In genomic region chr6:15621203-15622044, GRCh38 we compare ENCODE assay signal across 8 cellular contexts. TPM values are rescaled to one million over a fixed set of nuclear protein-coding genes. Genes with fewer than 3 reads are reported as not detected.
DNase-seq lines count a peak whose midpoint lies in the region; ATAC-seq and TF ChIP-seq lines count a peak whose summit lies in the region.

No MANE protein-coding gene starts in this region.

- H3K4me1 ChIP-seq in transverse colon = peaks cover 0 to 29% (median 6%) of the 10 kb centered on the region in 4 donors

- TF ChIP-seq CTCF in brain microvascular endothelial cell (IDR thresholded peaks at IDR 0.05; ENCODE audit: low read depth, low read length, missing control alignments) (no peak), transverse colon (IDR thresholded peaks at IDR 0.05) (no peak)

- peak; percentile 90 for ATAC-seq in GM18870 (IDR thresholded peaks at IDR 0.05; ENCODE audit: unreplicated experiment)
- ATAC-seq in HG02588 (IDR thresholded peaks at IDR 0.05; ENCODE audit: unreplicated experiment) = peak; percentile 97
- peak; percentile 72 for ATAC-seq in left lobe of liver

- TF ChIP-seq POLR2A in transverse colon (IDR thresholded peaks at IDR 0.05) = no peak

- peak; percentile 65 for DNase-seq in NCI-H2171 (lab: John Stamatoyannopoulos, UW)
- peak; percentile 11 for DNase-seq in brain microvascular endothelial cell
- no peak for DNase-seq in left lobe of liver (ENCODE audit: low spot score)
- peak; percentile 20 for DNase-seq in transverse colon
- DNase-seq in NCI-H226 = no peak
- DNase-seq in COLO829 (ENCODE audit: low spot score) = no peak

- H3K27ac ChIP-seq in brain microvascular endothelial cell (no peak overlapping the region), transverse colon (peak overlapping the region in 2 of 4 donors; percentile 14 to 37)

- H3K27me3 ChIP-seq in brain microvascular endothelial cell (replicated peaks) (no peaks in the 10 kb centered on the region), transverse colon (no peaks in the 10 kb centered on the region)

- intact Hi-C loops in transverse colon (cut with DNase I; ENCODE audit: low total_unique reads) = loop anchor here (10.0 kb wide), 1 partner anchor 117 kb away; no protein-coding TSS in a partner anchor

- TF ChIP-seq EP300 in transverse colon (IDR thresholded peaks at IDR 0.05; ENCODE audit: low read depth) = no peak

- H3K4me3 ChIP-seq in brain microvascular endothelial cell (ENCODE audit: low read depth, low read length) (no peak overlapping the region), transverse colon (no peak overlapping the region)

- in situ Hi-C loops in brain microvascular endothelial cell (cut with HindIII; ENCODE audit: low pct_ligation_motif_present, low sequenced_read_pairs) = no loop called here
- in situ Hi-C loops in transverse colon (cut with MboI; ENCODE audit: low pct_ligation_motif_present in 1 of 4, low pct_unique_long_range_greater_than_20kb in 1 of 4, low sequenced_read_pairs in 3 of 4) = loop anchor here in 2 of 4 donors (25.0 kb wide), 2 partner anchors 109 to 1409 kb away; no protein-coding TSS in a partner anchor

- no peaks in the 10 kb centered on the region for H3K9me3 ChIP-seq in transverse colon

- WGBS in transverse colon (ENCODE audit: low coverage in 1 of 2), 2 donors = 43 to 57% methylated on average over 6 of the region's 6 CpGs

- H3K36me3 ChIP-seq in brain microvascular endothelial cell (replicated peaks) (no peaks in the 10 kb centered on the region), transverse colon (no peaks in the 10 kb centered on the region)

RNA-seq across cellular contexts. Expression of gene DTNBP1, which starts 41.4 kb away (rescaled TPM):
- 4.3 TPM for total RNA-seq in left lobe of liver
- 10 to 100 TPM in 3 of 4 donors, 1 to 10 TPM in 1; 6.0 to 20.3 (median 16.0) TPM for total RNA-seq in transverse colon

Comparison
In these comparisons a context has a peak if more than half of its experiments do, and no peak if none do; other contexts are left out.
1. DNase-seq: peak in NCI-H2171 (single experiment), brain microvascular endothelial cell (single experiment) and transverse colon (single experiment); none in left lobe of liver (single experiment), NCI-H226 (single experiment) and COLO829 (single experiment).
2. Peak in every context shown above with its lines, with median percentiles within 50 percentile points of each other: ATAC-seq.